Comparison of ENCODE assay signal across 1 cellular context in the genomic region with DNA sequence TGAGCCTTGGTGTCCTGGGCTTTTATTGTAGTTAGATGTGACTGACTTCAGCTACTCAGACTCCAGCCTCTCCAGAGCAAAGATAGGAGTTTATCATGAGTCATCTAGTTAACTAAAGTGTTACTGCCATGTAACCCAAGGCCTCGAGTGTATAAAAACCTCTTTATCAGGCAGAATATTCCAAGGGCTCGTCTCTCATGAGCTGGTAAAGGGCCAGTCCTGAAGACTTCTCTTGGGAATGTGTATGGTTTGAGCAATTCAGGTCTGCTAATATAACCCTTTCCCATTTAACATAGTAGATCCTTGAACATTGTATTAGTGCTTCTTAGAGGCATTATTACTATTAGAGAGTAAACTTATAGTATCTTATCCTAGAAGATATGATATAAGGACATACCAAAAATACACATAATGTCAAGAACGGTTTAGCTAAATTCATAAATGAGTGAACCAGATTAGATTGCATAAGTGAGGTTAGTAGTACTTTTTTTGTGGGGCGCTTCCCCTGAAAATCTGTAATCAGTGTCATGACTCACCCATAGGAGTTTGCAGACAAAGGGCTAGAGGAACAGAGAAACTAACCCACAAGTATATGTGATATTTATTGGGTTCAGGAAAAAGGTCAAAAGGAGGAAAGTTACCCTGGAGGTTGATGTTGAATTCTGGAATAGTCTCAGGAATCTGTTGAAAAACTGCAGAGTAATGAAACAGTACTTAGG.
TF ChIP-seq lines count a peak whose summit lies in the region.

No MANE protein-coding gene starts in this region.

TF ChIP-seq in WTC11, 78 proteins besides CTCF, POLR2A, EP300 and RAD21 (continued from another document):
- TF ChIP-seq, protein P1, sequence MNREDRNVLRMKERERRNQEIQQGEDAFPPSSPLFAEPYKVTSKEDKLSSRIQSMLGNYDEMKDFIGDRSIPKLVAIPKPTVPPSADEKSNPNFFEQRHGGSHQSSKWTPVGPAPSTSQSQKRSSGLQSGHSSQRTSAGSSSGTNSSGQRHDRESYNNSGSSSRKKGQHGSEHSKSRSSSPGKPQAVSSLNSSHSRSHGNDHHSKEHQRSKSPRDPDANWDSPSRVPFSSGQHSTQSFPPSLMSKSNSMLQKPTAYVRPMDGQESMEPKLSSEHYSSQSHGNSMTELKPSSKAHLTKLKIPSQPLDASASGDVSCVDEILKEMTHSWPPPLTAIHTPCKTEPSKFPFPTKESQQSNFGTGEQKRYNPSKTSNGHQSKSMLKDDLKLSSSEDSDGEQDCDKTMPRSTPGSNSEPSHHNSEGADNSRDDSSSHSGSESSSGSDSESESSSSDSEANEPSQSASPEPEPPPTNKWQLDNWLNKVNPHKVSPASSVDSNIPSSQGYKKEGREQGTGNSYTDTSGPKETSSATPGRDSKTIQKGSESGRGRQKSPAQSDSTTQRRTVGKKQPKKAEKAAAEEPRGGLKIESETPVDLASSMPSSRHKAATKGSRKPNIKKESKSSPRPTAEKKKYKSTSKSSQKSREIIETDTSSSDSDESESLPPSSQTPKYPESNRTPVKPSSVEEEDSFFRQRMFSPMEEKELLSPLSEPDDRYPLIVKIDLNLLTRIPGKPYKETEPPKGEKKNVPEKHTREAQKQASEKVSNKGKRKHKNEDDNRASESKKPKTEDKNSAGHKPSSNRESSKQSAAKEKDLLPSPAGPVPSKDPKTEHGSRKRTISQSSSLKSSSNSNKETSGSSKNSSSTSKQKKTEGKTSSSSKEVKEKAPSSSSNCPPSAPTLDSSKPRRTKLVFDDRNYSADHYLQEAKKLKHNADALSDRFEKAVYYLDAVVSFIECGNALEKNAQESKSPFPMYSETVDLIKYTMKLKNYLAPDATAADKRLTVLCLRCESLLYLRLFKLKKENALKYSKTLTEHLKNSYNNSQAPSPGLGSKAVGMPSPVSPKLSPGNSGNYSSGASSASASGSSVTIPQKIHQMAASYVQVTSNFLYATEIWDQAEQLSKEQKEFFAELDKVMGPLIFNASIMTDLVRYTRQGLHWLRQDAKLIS (CRISPR knock-in tag; IDR thresholded peaks at IDR 0.05; ENCODE audit: borderline replicate concordance): no peak
TF ChIP-seq in WTC11: peak in this region for 0.
